In genomic region chr3:117017135-117017990, GRCh38 we compare ENCODE assay signal across 9 cellular contexts.
A peak's percentile ranks its signal among the peaks of the same experiment; 100 is the strongest.
DNase-seq lines count a peak whose midpoint lies in the region; ATAC-seq and TF ChIP-seq lines count a peak whose summit lies in the region.
"Had no signal": no experiment of that assay in that cellular context is flagged by ENCODE, and none has a peak within 500 bp of the region (broad histone marks: within the 10 kb centered on the region; RNA-seq: fewer than 3 reads in every experiment).

No MANE protein-coding gene starts in this region.

- ATAC-seq in GM18868 (IDR thresholded peaks at IDR 0.05; ENCODE audit: unreplicated experiment) (peak; percentile 88), GM21528 (IDR thresholded peaks at IDR 0.05; ENCODE audit: low FRiP score, unreplicated experiment) (peak; percentile 83), HG03095 (IDR thresholded peaks at IDR 0.05; ENCODE audit: unreplicated experiment) (peak; percentile 84)
- ATAC-seq: effector memory CD8-positive, alpha-beta T cell had no signal

- no peak overlapping the region for H3K4me3 ChIP-seq in cardiac fibroblast (replicated peaks in 1 of 2; ENCODE audit: low read depth in 2 of 2, low read length in 2 of 2)

- TF ChIP-seq CTCF in cardiac fibroblast (IDR thresholded peaks at IDR 0.05; ENCODE audit: low read depth, low read length), result no peak

- peak; percentile 12 to 14 for DNase-seq in cardiac fibroblast (ENCODE audit: low read depth in 2 of 2)
- DNase-seq in NCI-H2196 treated with DMSO at 0.1 percent for 48 hours (lab: John Stamatoyannopoulos, UW; ENCODE audit: unreplicated experiment), result no peak
- no peak for DNase-seq in effector CD8-positive, alpha-beta T cell (lab: John Stamatoyannopoulos, UW)
- no peak for DNase-seq in NCI-H2227 (lab: John Stamatoyannopoulos, UW; ENCODE audit: unreplicated experiment)
- no peak for DNase-seq in hepatic stellate cell (ENCODE audit: low spot score)
- DNase-seq: effector memory CD8-positive, alpha-beta T cell had no signal

Comparison
In these comparisons a context has a peak if more than half of its experiments do, and no peak if none do; other contexts are left out.
1. DNase-seq: peak in cardiac fibroblast (2 of 2); none in NCI-H2196 treated with DMSO at 0.1 percent for 48 hours (single experiment), effector CD8-positive, alpha-beta T cell (single experiment), NCI-H2227 (single experiment) and hepatic stellate cell (single experiment).
2. Peak in every context shown above with its lines, with median percentiles within 50 percentile points of each other: ATAC-seq.